In genomic region chr5:157730900-157731271, GRCh38 we compare ENCODE assay signal across 11 cellular contexts. TPM values are rescaled to one million over a fixed set of nuclear protein-coding genes. Genes with fewer than 3 reads are reported as not detected.
DNase-seq lines count a peak whose midpoint lies in the region; ATAC-seq, FAIRE-seq and TF ChIP-seq lines count a peak whose summit lies in the region.
"Had no signal": no experiment of that assay in that cellular context is flagged by ENCODE, and none has a peak within 500 bp of the region (broad histone marks: within the 10 kb centered on the region; RNA-seq: fewer than 3 reads in every experiment).

No MANE protein-coding gene starts in this region.

- H3K9me3 ChIP-seq in adrenal gland (replicated peaks in 1 of 3) (no peaks in the 10 kb centered on the region), HepG2 (ENCODE audit: low read length) (no peaks in the 10 kb centered on the region), tibial artery (no peaks in the 10 kb centered on the region)

- no peaks in the 10 kb centered on the region for H3K27me3 Mint-ChIP-seq in activated T-cell treated with anti-CD3 and anti-CD28 coated beads, Interleukin-2, amount 50 U/mL, for 24 hours

- CTCF ChIA-PET in HepG2 (lab: Yijun Ruan, JAX; ENCODE audit: low intra/inter-chr PET ratio, low total read pairs) = no interaction called here

- in situ Hi-C loops in HepG2 (cut with HindIII; ENCODE audit: extremely low pct_ligation_motif_present, low pct_unique_long_range_greater_than_20kb) = loop anchor here (25.0 kb wide), 1 partner anchor 394 kb away; a partner anchor contains a TSS

- peak overlapping the region; percentile 96 for H3K4me3 Mint-ChIP-seq in activated T-cell treated with anti-CD3 and anti-CD28 coated beads, Interleukin-2, amount 50 U/mL, for 24 hours

- FAIRE-seq in HepG2 (lab: Jason Lieb, UNC) = no peak
- FAIRE-seq: colon had no signal

- H3K27me3 ChIP-seq in adrenal gland = no peaks in the 10 kb centered on the region
- H3K27me3 ChIP-seq in HepG2 (ENCODE audit: control insufficient read depth in 1 of 2, insufficient read depth in 2 of 2, low read length in 2 of 2) = no peaks in the 10 kb centered on the region; a peak in 1 of 5 replicates
- H3K27me3 ChIP-seq in tibial artery = no peaks in the 10 kb centered on the region

- H3K9me3 Mint-ChIP-seq in activated T-cell treated with anti-CD3 and anti-CD28 coated beads, Interleukin-2, amount 50 U/mL, for 24 hours = no peaks in the 10 kb centered on the region

- peaks cover 0 to 20% of the 10 kb centered on the region in 2 donors for H3K36me3 ChIP-seq in adrenal gland (replicated peaks in 1 of 2)
- peaks cover 0 to 17% of the 10 kb centered on the region in 2 experiments; a peak in 4 of 5 replicates for H3K36me3 ChIP-seq in HepG2 (replicated peaks in 1 of 2; ENCODE audit: control insufficient read depth in 1 of 2, insufficient read depth in 2 of 2, low read length in 2 of 2)
- H3K36me3 ChIP-seq in tibial artery = peaks cover 7 to 31% (median 14%) of the 10 kb centered on the region in 3 donors

- POLR2A ChIA-PET in HepG2 (lab: Yijun Ruan, JAX) = interaction anchor here (0.6 to 1.5 kb wide), 4 partner anchors 10 to 289 kb away, joined by 3 to 13 read pairs (median 6); partner anchors contain the start of gene LSM11

- DNase-seq in activated T-cell treated with anti-CD3 and anti-CD28 coated beads, Interleukin-2, amount 50 U/mL, for 24 hours = no peak
- DNase-seq in activated T-cell treated with anti-CD3 and anti-CD28 coated beads, Interleukin-2, amount 50 U/mL, for 1 hour = no peak
- DNase-seq in adrenal gland = no peak
- DNase-seq in HepG2 (ENCODE audit: low spot score) = no peak
- DNase-seq in tibial artery = no peak
- DNase-seq in NCI-H1048 (lab: John Stamatoyannopoulos, UW) = no peak
- DNase-seq in left lobe of liver (ENCODE audit: low spot score) = no peak

- no peak for ATAC-seq in HepG2
- ATAC-seq in GM18873 (IDR thresholded peaks at IDR 0.05; ENCODE audit: low FRiP score, unreplicated experiment) = no peak
- no peak for ATAC-seq in left lobe of liver

- no peaks in the 10 kb centered on the region for H3K79me2 ChIP-seq in HepG2 (ENCODE audit: insufficient read depth, low read length)

- H3K27ac Mint-ChIP-seq in activated T-cell treated with anti-CD3 and anti-CD28 coated beads, Interleukin-2, amount 50 U/mL, for 24 hours = peak overlapping the region; percentile 100

- TF ChIP-seq EP300 in HepG2 (IDR thresholded peaks at IDR 0.05; ENCODE audit: low read depth in 2 of 2, low read length in 2 of 2) (no peak), HepG2 (CRISPR knock-in tag; IDR thresholded peaks at IDR 0.05; ENCODE audit: borderline replicate concordance) (no peak)

- 18 to 23% (median 19%) methylated on average over 4 to 5 of the region's 5 CpGs for WGBS in adrenal gland, 4 donors
- WGBS in HepG2 (ENCODE audit: low lambda C conversion rate) = 21% methylated on average over 5 of the region's 5 CpGs

- BruUV-seq in HepG2 (replicated peaks; lab: Mats Ljungman, UMichigan) = no TSS peak

- TF ChIP-seq POLR2A in adrenal gland (IDR thresholded peaks at IDR 0.05) (no peak), HepG2 (IDR thresholded peaks at IDR 0.05; ENCODE audit: insufficient read depth in 1 of 2, low read depth in 2 of 2, low read length in 2 of 2) (no peak)

- H3K9ac ChIP-seq in HepG2 (ENCODE audit: insufficient read depth, low read depth, low read length) = peak overlapping the region; percentile 79

- H3K4me3 ChIP-seq in adrenal gland (peak overlapping the region in 2 of 4 donors; percentile 36 to 64), HepG2 (replicated peaks in 1 of 3; ENCODE audit: insufficient read depth in 1 of 3, low read depth in 2 of 3, low read length in 3 of 3) (peak overlapping the region; percentile 64 to 83 (median 67)), tibial artery (peak overlapping the region; percentile 64 to 82)

- intact Hi-C loops in adrenal gland (cut with DNase I) = no loop called here
- intact Hi-C loops in HepG2 (cut with micrococcal nuclease; ENCODE audit: unreplicated experiment) = loop anchor here (1.0 kb wide), 1 partner anchor 12 kb away; the partner anchor contains the start of gene LSM11
- intact Hi-C loops in tibial artery (cut with DNase I; ENCODE audit: low total_unique reads) = loop anchor here (10.0 kb wide), 1 partner anchor 566 kb away; the partner anchor contains the start of gene GARIN3

- peak overlapping the region; percentile 93 for H2AFZ ChIP-seq in HepG2 (ENCODE audit: low read length)

- no peaks in the 10 kb centered on the region for H4K20me1 ChIP-seq in HepG2 (ENCODE audit: insufficient read depth, low read length)

- H3K4me1 ChIP-seq in adrenal gland (replicated peaks in 1 of 2) (no peaks in the 10 kb centered on the region), HepG2 (ENCODE audit: insufficient read depth, low read length) (peaks cover 7% of the 10 kb centered on the region; the same call in 1 of the 2 replicates), tibial artery (peaks cover 0 to 4% (median 2%) of the 10 kb centered on the region in 4 donors)

- TF ChIP-seq CTCF in adrenal gland (IDR thresholded peaks at IDR 0.05) (no peak), HepG2 (CRISPR knock-in tag; IDR thresholded peaks at IDR 0.05) (no peak), tibial artery (IDR thresholded peaks at IDR 0.05) (no peak)

- peak overlapping the region; percentile 85 for H3K4me2 ChIP-seq in HepG2 (ENCODE audit: low read depth, low read length)

- H3K4me1 Mint-ChIP-seq in activated T-cell treated with anti-CD3 and anti-CD28 coated beads, Interleukin-2, amount 50 U/mL, for 24 hours (ENCODE audit: low read depth) = peaks cover 39% of the 10 kb centered on the region

- H3K27ac ChIP-seq in adrenal gland (peak overlapping the region in 3 of 5 donors; percentile 93 to 98 (median 94)), HepG2 (ENCODE audit: extremely low read length, insufficient read depth, low read length) (peak overlapping the region; percentile 87), tibial artery (peak overlapping the region; percentile 85 to 90)

- no peak for TF ChIP-seq RAD21 in HepG2 (CRISPR knock-in tag; IDR thresholded peaks at IDR 0.05)

- H3K36me3 Mint-ChIP-seq in activated T-cell treated with anti-CD3 and anti-CD28 coated beads, Interleukin-2, amount 50 U/mL, for 24 hours (ENCODE audit: low read depth) = peaks cover 52% of the 10 kb centered on the region

RNA-seq across cellular contexts. Expression of gene THG1L, which starts 0.3 kb away (rescaled TPM):
- total RNA-seq in adrenal gland (10 to 100 TPM in 6 of 8 donors, 1 to 10 TPM in 2; 8.7 to 23.9 (median 15.3) TPM), HepG2 (2016; rRNA removed; fragmentation: Illumina TruSeq; extraction: Trizol) (16.6 and 21.7 TPM in 2 replicates), left lobe of liver (4.1 TPM)
- polyA plus RNA-seq in adrenal gland (10 to 100 TPM; 12.5 to 26.4 (median 21.1) TPM), HepG2 (2011; rRNA removed) (13.8 and 17.2 TPM in 2 replicates)
- 6.2 and 8.9 TPM in 2 replicates for total RNA-seq in HepG2 (2016; cell fraction: cytosol; rRNA removed; fragmentation: Illumina TruSeq; extraction: Trizol; ENCODE audit: low read depth)
- total RNA-seq in HepG2 (2016; cell fraction: insoluble cytoplasmic fraction; rRNA removed; fragmentation: Illumina TruSeq; extraction: Trizol) = 16.7 and 23.3 TPM in 2 replicates
- 17.6 and 19.1 TPM in 2 replicates for total RNA-seq in HepG2 (2016; cell fraction: membrane; rRNA removed; fragmentation: Illumina TruSeq; extraction: Trizol)
- total RNA-seq in HepG2 (2016; cell fraction: nucleus; rRNA removed; fragmentation: Illumina TruSeq; extraction: Trizol) = 8.0 and 8.3 TPM in 2 replicates
- 15.0 and 15.5 TPM in 2 replicates for polyA plus RNA-seq in HepG2 (2011; cell fraction: cytosol; rRNA removed)
- polyA plus RNA-seq in HepG2 (2011; cell fraction: nucleus; rRNA removed) = 3.8 and 6.5 TPM in 2 replicates
- 17.7 and 18.9 TPM in 2 replicates for polyA plus RNA-seq in HepG2 (2012)
- polyA plus RNA-seq in HepG2 (2016; cell fraction: cytosol; fragmentation: Illumina TruSeq; extraction: Trizol; ENCODE audit: low read depth) = 11.6 and 13.8 TPM in 2 replicates
- polyA plus RNA-seq in HepG2 (2016; cell fraction: insoluble cytoplasmic fraction; fragmentation: Illumina TruSeq; extraction: Trizol; ENCODE audit: low read depth) = 24.1 and 27.8 TPM in 2 replicates
- 19.7 and 24.1 TPM in 2 replicates for polyA plus RNA-seq in HepG2 (2016; cell fraction: membrane; fragmentation: Illumina TruSeq; extraction: Trizol; ENCODE audit: low read depth)
- 15.7 and 15.8 TPM in 2 replicates for polyA plus RNA-seq in HepG2 (2016; cell fraction: nucleus; fragmentation: Illumina TruSeq; extraction: Trizol; ENCODE audit: insufficient read depth, low read depth)
- polyA minus RNA-seq in HepG2 (2011; rRNA and poly(A)+ RNA removed; ENCODE audit: low replicate concordance) = 36.1 and 50.0 TPM in 2 replicates
- polyA minus RNA-seq in HepG2 (2011; cell fraction: cytosol; rRNA and poly(A)+ RNA removed) = 12.7 and 15.7 TPM in 2 replicates
- polyA minus RNA-seq in HepG2 (2011; cell fraction: nucleus; rRNA and poly(A)+ RNA removed) = 12.0 and 13.2 TPM in 2 replicates

RNA-seq across cellular contexts. Expression of gene LSM11, which starts 12.6 kb away (rescaled TPM):
- 1 to 10 TPM; 2.2 to 6.7 (median 4.6) TPM for total RNA-seq in adrenal gland
- 1 to 10 TPM; 1.0 to 3.0 (median 1.2) TPM for polyA plus RNA-seq in adrenal gland
- 7.2 and 9.9 TPM in 2 replicates for total RNA-seq in HepG2 (2016; rRNA removed; fragmentation: Illumina TruSeq; extraction: Trizol)
- 0.97 and 1.1 TPM in 2 replicates for total RNA-seq in HepG2 (2016; cell fraction: cytosol; rRNA removed; fragmentation: Illumina TruSeq; extraction: Trizol; ENCODE audit: low read depth)
- 7.2 and 9.4 TPM in 2 replicates for total RNA-seq in HepG2 (2016; cell fraction: insoluble cytoplasmic fraction; rRNA removed; fragmentation: Illumina TruSeq; extraction: Trizol)
- 4.1 and 4.9 TPM in 2 replicates for total RNA-seq in HepG2 (2016; cell fraction: membrane; rRNA removed; fragmentation: Illumina TruSeq; extraction: Trizol)
- 5.1 and 5.6 TPM in 2 replicates for total RNA-seq in HepG2 (2016; cell fraction: nucleus; rRNA removed; fragmentation: Illumina TruSeq; extraction: Trizol)
- 3.3 and 4.5 TPM in 2 replicates for polyA plus RNA-seq in HepG2 (2011; rRNA removed)
- 2.3 and 2.8 TPM in 2 replicates for polyA plus RNA-seq in HepG2 (2011; cell fraction: cytosol; rRNA removed)
- 2.7 and 3.3 TPM in 2 replicates for polyA plus RNA-seq in HepG2 (2011; cell fraction: nucleus; rRNA removed)
- 3.3 and 4.6 TPM in 2 replicates for polyA plus RNA-seq in HepG2 (2012)
- 0.75 and 0.80 TPM in 2 replicates for polyA plus RNA-seq in HepG2 (2016; cell fraction: cytosol; fragmentation: Illumina TruSeq; extraction: Trizol; ENCODE audit: low read depth)
- 6.0 and 6.6 TPM in 2 replicates for polyA plus RNA-seq in HepG2 (2016; cell fraction: insoluble cytoplasmic fraction; fragmentation: Illumina TruSeq; extraction: Trizol; ENCODE audit: low read depth)
- 1.6 and 1.9 TPM in 2 replicates for polyA plus RNA-seq in HepG2 (2016; cell fraction: membrane; fragmentation: Illumina TruSeq; extraction: Trizol; ENCODE audit: low read depth)
- polyA plus RNA-seq in HepG2 (2016; cell fraction: nucleus; fragmentation: Illumina TruSeq; extraction: Trizol; ENCODE audit: insufficient read depth, low read depth) = 6.6 and 6.9 TPM in 2 replicates
- polyA minus RNA-seq in HepG2 (2011; rRNA and poly(A)+ RNA removed; ENCODE audit: low replicate concordance) = 5.8 and 7.3 TPM in 2 replicates
- 4.1 and 5.1 TPM in 2 replicates for polyA minus RNA-seq in HepG2 (2011; cell fraction: cytosol; rRNA and poly(A)+ RNA removed)
- polyA minus RNA-seq in HepG2 (2011; cell fraction: nucleus; rRNA and poly(A)+ RNA removed) = 3.5 and 3.6 TPM in 2 replicates
- 0.86 TPM for total RNA-seq in left lobe of liver

RNA-seq across cellular contexts. Expression of gene C5orf52, which starts 59.6 kb away (rescaled TPM):
- total RNA-seq in adrenal gland = not detected
- not detected for polyA plus RNA-seq in adrenal gland
- total RNA-seq in HepG2 (2016; rRNA removed; fragmentation: Illumina TruSeq; extraction: Trizol) = not detected in 2 replicates
- not detected in 2 replicates for total RNA-seq in HepG2 (2016; cell fraction: cytosol; rRNA removed; fragmentation: Illumina TruSeq; extraction: Trizol; ENCODE audit: low read depth)
- total RNA-seq in HepG2 (2016; cell fraction: insoluble cytoplasmic fraction; rRNA removed; fragmentation: Illumina TruSeq; extraction: Trizol) = not detected in 2 replicates
- total RNA-seq in HepG2 (2016; cell fraction: membrane; rRNA removed; fragmentation: Illumina TruSeq; extraction: Trizol) = not detected in 2 replicates
- total RNA-seq in HepG2 (2016; cell fraction: nucleus; rRNA removed; fragmentation: Illumina TruSeq; extraction: Trizol) = not detected in 2 replicates
- not detected in 2 replicates for polyA plus RNA-seq in HepG2 (2011; rRNA removed)
- not detected in 2 replicates for polyA plus RNA-seq in HepG2 (2011; cell fraction: cytosol; rRNA removed)
- polyA plus RNA-seq in HepG2 (2011; cell fraction: nucleus; rRNA removed) = not detected in 2 replicates
- polyA plus RNA-seq in HepG2 (2012) = not detected in 2 replicates
- not detected in 2 replicates for polyA plus RNA-seq in HepG2 (2016; cell fraction: cytosol; fragmentation: Illumina TruSeq; extraction: Trizol; ENCODE audit: low read depth)
- polyA plus RNA-seq in HepG2 (2016; cell fraction: insoluble cytoplasmic fraction; fragmentation: Illumina TruSeq; extraction: Trizol; ENCODE audit: low read depth) = not detected in 2 replicates
- not detected in 2 replicates for polyA plus RNA-seq in HepG2 (2016; cell fraction: membrane; fragmentation: Illumina TruSeq; extraction: Trizol; ENCODE audit: low read depth)
- polyA plus RNA-seq in HepG2 (2016; cell fraction: nucleus; fragmentation: Illumina TruSeq; extraction: Trizol; ENCODE audit: insufficient read depth, low read depth) = not detected in 2 replicates
- polyA minus RNA-seq in HepG2 (2011; rRNA and poly(A)+ RNA removed; ENCODE audit: low replicate concordance) = not detected in 2 replicates
- not detected in 2 replicates for polyA minus RNA-seq in HepG2 (2011; cell fraction: cytosol; rRNA and poly(A)+ RNA removed)
- polyA minus RNA-seq in HepG2 (2011; cell fraction: nucleus; rRNA and poly(A)+ RNA removed) = not detected in 2 replicates
- total RNA-seq in left lobe of liver = not detected
- total RNA-seq: HT1080, ureter had no signal

Comparison
In these comparisons a context has a peak if more than half of its experiments do, and no peak if none do; other contexts are left out.
1. intact Hi-C loops: an anchor here in HepG2 (1.0 kb wide) and tibial artery (10.0 kb wide); none called in adrenal gland.